18 cellular contexts compared by ENCODE assay signal in the genomic region with DNA sequence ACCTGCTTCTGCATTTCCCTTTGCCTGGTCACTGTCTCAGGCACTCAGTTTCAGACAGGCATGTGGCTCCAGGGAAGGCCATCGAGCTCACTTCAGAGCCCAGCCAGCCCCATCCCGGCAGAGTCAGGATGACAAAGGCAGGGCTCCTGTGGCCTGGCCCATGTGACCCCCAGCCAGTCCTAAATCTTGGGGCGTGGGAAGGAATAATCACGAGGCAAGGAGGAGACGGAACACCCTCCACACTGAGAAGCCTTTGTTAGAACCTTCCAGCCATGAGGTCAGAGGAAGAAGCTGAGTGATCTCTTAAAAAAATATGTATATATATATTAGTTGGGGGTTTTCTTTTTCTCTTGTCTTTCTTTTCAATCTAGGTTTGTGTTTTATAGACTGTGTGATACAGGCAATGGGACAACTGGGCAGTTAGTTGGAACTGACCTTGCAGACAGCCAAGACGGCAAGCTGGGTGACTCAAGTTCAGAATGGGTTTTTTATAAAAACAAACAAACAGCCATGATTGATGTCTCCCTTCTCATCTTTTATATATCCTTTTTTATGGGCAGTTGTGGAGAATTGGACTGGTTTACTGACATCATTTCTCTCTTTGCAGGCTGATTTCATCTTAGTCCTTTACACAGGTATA.
DNase-seq lines count a peak whose midpoint lies in the region; ATAC-seq and TF ChIP-seq lines count a peak whose summit lies in the region.
"Had no signal": no experiment of that assay in that cellular context is flagged by ENCODE, and none has a peak within 500 bp of the region (broad histone marks: within the 10 kb centered on the region; RNA-seq: fewer than 3 reads in every experiment).

No MANE protein-coding gene starts in this region.

- no peak overlapping the region for H3K4me3 Mint-ChIP-seq in natural killer cell
- H3K4me3 Mint-ChIP-seq in natural killer cell treated with Interleukin-12 subunit alpha and Interleukin-12 subunit beta and Interleukin-15 and Interleukin-18, amount 100 ng/mL, for 72 hours: no peak overlapping the region
- H3K4me3 Mint-ChIP-seq in central memory CD8-positive, alpha-beta T cell: no peak overlapping the region
- H3K4me3 Mint-ChIP-seq in activated CD4-positive, alpha-beta memory T cell treated with anti-CD3 and anti-CD28 coated beads, Interleukin-2, amount 10 ng/mL, durations not matched to agents 7 days and 5 days: no peak overlapping the region
- H3K4me3 Mint-ChIP-seq: activated CD8-positive, alpha-beta memory T cell treated with anti-CD3 and anti-CD28 coated beads, Interleukin-2, amount 10 ng/mL, durations not matched to agents 7 days and 5 days; mesothelial cell of epicardium had no signal

- H3K27me3 ChIP-seq in upper lobe of right lung: no peaks in the 10 kb centered on the region
- H3K27me3 ChIP-seq in tibial nerve: no peaks in the 10 kb centered on the region
- H3K27me3 ChIP-seq: cardiac muscle cell had no signal

- no peak for DNase-seq in natural killer cell
- no peak for DNase-seq in natural killer cell treated with Interleukin-12 subunit alpha and Interleukin-12 subunit beta and Interleukin-15 and Interleukin-18, amount 100 ng/mL, for 72 hours (ENCODE audit: low spot score)
- no peak for DNase-seq in central memory CD8-positive, alpha-beta T cell (ENCODE audit: low spot score in 2 of 2)
- peak; percentile 70 for DNase-seq in islet precursor cell
- DNase-seq in upper lobe of right lung: no peak
- no peak for DNase-seq in posterior cingulate gyrus
- no peak for DNase-seq in activated CD4-positive, alpha-beta memory T cell treated with anti-CD3 and anti-CD28 coated beads, Interleukin-2, amount 10 ng/mL, durations not matched to agents 7 days and 5 days
- DNase-seq in tibial nerve (ENCODE audit: low spot score in 2 of 2): no peak
- DNase-seq: activated CD8-positive, alpha-beta memory T cell treated with anti-CD3 and anti-CD28 coated beads, Interleukin-2, amount 10 ng/mL, durations not matched to agents 7 days and 5 days; effector CD8-positive, alpha-beta T cell; GOT3; head of caudate nucleus; NCI-H1048; stimulated activated naive CD8-positive, alpha-beta T cell treated with anti-CD3 and anti-CD28 coated beads, Interleukin-15, Interleukin-2, amounts not matched to agents 100 U/mL and 50 U/mL, for 24 hours had no signal

- no peak overlapping the region for H3K27ac ChIP-seq in upper lobe of right lung
- no peak overlapping the region for H3K27ac ChIP-seq in tibial nerve
- H3K27ac ChIP-seq: cardiac muscle cell, SK-N-MC had no signal

- H3K4me1 Mint-ChIP-seq in natural killer cell: peaks cover 31% of the 10 kb centered on the region in 2 donors
- H3K4me1 Mint-ChIP-seq in natural killer cell treated with Interleukin-12 subunit alpha and Interleukin-12 subunit beta and Interleukin-15 and Interleukin-18, amount 100 ng/mL, for 72 hours (ENCODE audit: low read depth in 2 of 2): peaks cover 18 to 22% of the 10 kb centered on the region in 2 donors
- H3K4me1 Mint-ChIP-seq in central memory CD8-positive, alpha-beta T cell: peaks cover 42% of the 10 kb centered on the region
- no peaks in the 10 kb centered on the region for H3K4me1 Mint-ChIP-seq in activated CD4-positive, alpha-beta memory T cell treated with anti-CD3 and anti-CD28 coated beads, Interleukin-2, amount 10 ng/mL, durations not matched to agents 7 days and 5 days

- POLR2A ChIA-PET in activated CD4-positive, alpha-beta memory T cell treated with anti-CD3 and anti-CD28 coated beads, Interleukin-2, amount 10 ng/mL, durations not matched to agents 7 days and 5 days (lab: Charles Lee): no interaction called here

- H3K27ac Mint-ChIP-seq in natural killer cell: peak overlapping the region; percentile 54 to 74
- no peak overlapping the region for H3K27ac Mint-ChIP-seq in natural killer cell treated with Interleukin-12 subunit alpha and Interleukin-12 subunit beta and Interleukin-15 and Interleukin-18, amount 100 ng/mL, for 72 hours
- H3K27ac Mint-ChIP-seq in central memory CD8-positive, alpha-beta T cell (ENCODE audit: low read depth): peak overlapping the region; percentile 65
- H3K27ac Mint-ChIP-seq in activated CD4-positive, alpha-beta memory T cell treated with anti-CD3 and anti-CD28 coated beads, Interleukin-2, amount 10 ng/mL, durations not matched to agents 7 days and 5 days: no peak overlapping the region
- H3K27ac Mint-ChIP-seq: activated CD8-positive, alpha-beta memory T cell treated with anti-CD3 and anti-CD28 coated beads, Interleukin-2, amount 10 ng/mL, durations not matched to agents 7 days and 5 days; activated T-helper 2 cell treated with anti-CD3 and anti-CD28 coated beads, Interferon-gamma antibody, Interleukin-2, Interleukin-4, amounts not matched to agents 10 μg/mL and 5 μg/mL and 100 μg/mL, durations not matched to agents 14 hours and 24 hours and 36 hours; mesothelial cell of epicardium had no signal

- peaks cover 9% of the 10 kb centered on the region for H3K4me1 ChIP-seq in upper lobe of right lung
- no peaks in the 10 kb centered on the region for H3K4me1 ChIP-seq in tibial nerve

- CTCF ChIA-PET in activated CD4-positive, alpha-beta memory T cell treated with anti-CD3 and anti-CD28 coated beads, Interleukin-2, amount 10 ng/mL, durations not matched to agents 7 days and 5 days (lab: Charles Lee): interaction anchor here (2.7 kb wide), 1 partner anchor 16 kb away, joined by 9 read pairs; no protein-coding TSS in a partner anchor

- TF ChIP-seq EP300 in tibial nerve (IDR thresholded peaks at IDR 0.05): no peak

- intact Hi-C loops in natural killer cell (cut with micrococcal nuclease): no loop called here
- intact Hi-C loops in upper lobe of right lung (cut with DNase I): no loop called here
- intact Hi-C loops in posterior cingulate gyrus (cut with DNase I): no loop called here

- 18 to 45% methylated on average over 6 of the region's 6 CpGs for WGBS in tibial nerve, 2 donors

- no peak for TF ChIP-seq POLR2A in tibial nerve (IDR thresholded peaks at IDR 0.05)

- H3K36me3 ChIP-seq in upper lobe of right lung (no peaks in the 10 kb centered on the region), tibial nerve (no peaks in the 10 kb centered on the region)
- H3K36me3 ChIP-seq: cardiac muscle cell had no signal

- H3K36me3 Mint-ChIP-seq in natural killer cell: no peaks in the 10 kb centered on the region
- no peaks in the 10 kb centered on the region for H3K36me3 Mint-ChIP-seq in natural killer cell treated with Interleukin-12 subunit alpha and Interleukin-12 subunit beta and Interleukin-15 and Interleukin-18, amount 100 ng/mL, for 72 hours
- peaks cover 6% of the 10 kb centered on the region for H3K36me3 Mint-ChIP-seq in central memory CD8-positive, alpha-beta T cell (ENCODE audit: insufficient read depth)
- no peaks in the 10 kb centered on the region for H3K36me3 Mint-ChIP-seq in activated CD4-positive, alpha-beta memory T cell treated with anti-CD3 and anti-CD28 coated beads, Interleukin-2, amount 10 ng/mL, durations not matched to agents 7 days and 5 days (ENCODE audit: low read depth)
- H3K36me3 Mint-ChIP-seq: mesothelial cell of epicardium had no signal

- H3K9me3 ChIP-seq in upper lobe of right lung: no peaks in the 10 kb centered on the region
- no peaks in the 10 kb centered on the region for H3K9me3 ChIP-seq in tibial nerve

- no peak for TF ChIP-seq CTCF in natural killer cell (IDR thresholded peaks at IDR 0.05)
- no peak for TF ChIP-seq CTCF in upper lobe of right lung (IDR thresholded peaks at IDR 0.05)
- no peak for TF ChIP-seq CTCF in tibial nerve (IDR thresholded peaks at IDR 0.05)

- peaks cover 0 to 2% of the 10 kb centered on the region in 2 donors for H3K27me3 Mint-ChIP-seq in natural killer cell (ENCODE audit: low read depth in 2 of 2)
- H3K27me3 Mint-ChIP-seq in natural killer cell treated with Interleukin-12 subunit alpha and Interleukin-12 subunit beta and Interleukin-15 and Interleukin-18, amount 100 ng/mL, for 72 hours: no peaks in the 10 kb centered on the region
- no peaks in the 10 kb centered on the region for H3K27me3 Mint-ChIP-seq in central memory CD8-positive, alpha-beta T cell
- peaks cover 3% of the 10 kb centered on the region for H3K27me3 Mint-ChIP-seq in activated CD4-positive, alpha-beta memory T cell treated with anti-CD3 and anti-CD28 coated beads, Interleukin-2, amount 10 ng/mL, durations not matched to agents 7 days and 5 days

- H3K9me3 Mint-ChIP-seq in natural killer cell: no peaks in the 10 kb centered on the region
- no peaks in the 10 kb centered on the region for H3K9me3 Mint-ChIP-seq in natural killer cell treated with Interleukin-12 subunit alpha and Interleukin-12 subunit beta and Interleukin-15 and Interleukin-18, amount 100 ng/mL, for 72 hours
- H3K9me3 Mint-ChIP-seq in central memory CD8-positive, alpha-beta T cell: no peaks in the 10 kb centered on the region
- H3K9me3 Mint-ChIP-seq in activated CD4-positive, alpha-beta memory T cell treated with anti-CD3 and anti-CD28 coated beads, Interleukin-2, amount 10 ng/mL, durations not matched to agents 7 days and 5 days: no peaks in the 10 kb centered on the region
- H3K9me3 Mint-ChIP-seq: activated T-helper 2 cell treated with anti-CD3 and anti-CD28 coated beads, Interferon-gamma antibody, Interleukin-2, Interleukin-4, amounts not matched to agents 10 μg/mL and 5 μg/mL and 100 μg/mL, durations not matched to agents 14 hours and 24 hours and 36 hours; mesothelial cell of epicardium had no signal

- peak in 1 of 3 donors; percentile 3 for ATAC-seq in natural killer cell
- ATAC-seq in natural killer cell treated with Interleukin-12 subunit alpha and Interleukin-12 subunit beta and Interleukin-15 and Interleukin-18, amount 100 ng/mL, for 72 hours: no peak
- no peak for ATAC-seq in central memory CD8-positive, alpha-beta T cell (replicated peaks; ENCODE audit: extremely low read depth, poor library complexity, severe bottlenecking)
- ATAC-seq in upper lobe of right lung: peak; percentile 35
- ATAC-seq: activated CD8-positive, alpha-beta memory T cell treated with anti-CD3 and anti-CD28 coated beads, Interleukin-2, amount 10 ng/mL, durations not matched to agents 7 days and 5 days; stimulated activated naive CD8-positive, alpha-beta T cell treated with anti-CD3 and anti-CD28 coated beads, Interleukin-15, Interleukin-2, amounts not matched to agents 100 U/mL and 50 U/mL, for 24 hours had no signal

- H3K4me3 ChIP-seq in upper lobe of right lung: no peak overlapping the region
- H3K4me3 ChIP-seq in tibial nerve: no peak overlapping the region
- H3K4me3 ChIP-seq: cardiac muscle cell, SK-N-MC had no signal

Comparison
In these comparisons a context has a peak if more than half of its experiments do, and no peak if none do; other contexts are left out.
1. H3K27ac Mint-ChIP-seq: peak in natural killer cell (2 of 2) and central memory CD8-positive, alpha-beta T cell (single experiment); none in natural killer cell treated with Interleukin-12 subunit alpha and Interleukin-12 subunit beta and Interleukin-15 and Interleukin-18, amount 100 ng/mL, for 72 hours (0 of 2) and activated CD4-positive, alpha-beta memory T cell treated with anti-CD3 and anti-CD28 coated beads, Interleukin-2, amount 10 ng/mL, durations not matched to agents 7 days and 5 days (single experiment).